9 cellular contexts compared by ENCODE assay signal in the genomic region with DNA sequence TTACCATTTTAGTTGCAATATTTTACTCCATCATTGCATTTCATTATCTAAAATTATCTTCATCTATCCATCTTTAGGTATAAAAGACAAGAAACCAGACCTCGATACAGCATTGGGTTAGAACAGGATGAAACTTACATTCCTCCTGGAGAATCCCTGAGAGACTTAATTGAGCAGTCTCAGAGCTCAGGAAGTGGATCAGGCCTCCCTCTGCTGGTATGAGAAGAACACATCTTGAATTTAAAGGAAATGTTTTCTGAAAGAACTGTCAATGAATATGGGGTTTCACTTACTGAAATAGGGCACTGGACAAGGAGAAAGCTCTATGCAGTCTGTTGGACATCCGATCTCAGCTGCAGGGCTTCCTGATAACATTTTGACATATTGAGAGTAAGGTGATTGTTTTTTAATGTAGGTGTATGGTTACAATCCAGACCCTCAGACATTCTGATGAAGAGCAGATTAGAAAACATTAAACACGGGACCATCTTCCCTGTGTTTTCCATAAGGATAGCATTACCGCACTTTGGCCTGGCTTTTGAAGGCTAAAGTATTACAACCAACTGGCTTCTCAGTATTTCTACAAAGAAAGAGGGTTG.
DNase-seq lines count a peak whose midpoint lies in the region; ATAC-seq and TF ChIP-seq lines count a peak whose summit lies in the region.
"Had no signal": no experiment of that assay in that cellular context is flagged by ENCODE, and none has a peak within 500 bp of the region (broad histone marks: within the 10 kb centered on the region; RNA-seq: fewer than 3 reads in every experiment).

No MANE protein-coding gene starts in this region.

- H3K27ac Mint-ChIP-seq in natural killer cell treated with Interleukin-12 subunit alpha and Interleukin-12 subunit beta and Interleukin-15 and Interleukin-18, amount 100 ng/mL, for 72 hours, result no peak overlapping the region
- no peak overlapping the region for H3K27ac Mint-ChIP-seq in activated CD4-positive, alpha-beta memory T cell treated with anti-CD3 and anti-CD28 coated beads, Interleukin-2, amount 10 ng/mL, durations not matched to agents 7 days and 5 days
- H3K27ac Mint-ChIP-seq: CD4-positive, CD25-positive, alpha-beta regulatory T cell had no signal

- POLR2A ChIA-PET in activated CD4-positive, alpha-beta memory T cell treated with anti-CD3 and anti-CD28 coated beads, Interleukin-2, amount 10 ng/mL, durations not matched to agents 7 days and 5 days (lab: Charles Lee), result no interaction called here

- no peak overlapping the region for H3K4me3 ChIP-seq in mucosa of descending colon

- peaks cover 4 to 5% of the 10 kb centered on the region in 2 donors for H3K4me1 Mint-ChIP-seq in natural killer cell treated with Interleukin-12 subunit alpha and Interleukin-12 subunit beta and Interleukin-15 and Interleukin-18, amount 100 ng/mL, for 72 hours (ENCODE audit: low read depth in 2 of 2)
- H3K4me1 Mint-ChIP-seq in activated CD4-positive, alpha-beta memory T cell treated with anti-CD3 and anti-CD28 coated beads, Interleukin-2, amount 10 ng/mL, durations not matched to agents 7 days and 5 days, result no peaks in the 10 kb centered on the region
- H3K4me1 Mint-ChIP-seq: CD4-positive, CD25-positive, alpha-beta regulatory T cell had no signal

- no peaks in the 10 kb centered on the region for H3K36me3 ChIP-seq in mucosa of descending colon (ENCODE audit: low read depth)

- DNase-seq in NCI-H524 (lab: John Stamatoyannopoulos, UW) (peak; percentile 8 to 53), NCI-H524 treated with DMSO at 0.1 percent for 48 hours (lab: John Stamatoyannopoulos, UW) (no peak), NCI-H82 (lab: John Stamatoyannopoulos, UW) (peak; percentile 74), dermis blood vessel endothelial cell (peak; percentile 74), mucosa of descending colon (peak in 1 of 3 donors; percentile 33)
- no peak for DNase-seq in natural killer cell treated with Interleukin-12 subunit alpha and Interleukin-12 subunit beta and Interleukin-15 and Interleukin-18, amount 100 ng/mL, for 72 hours (ENCODE audit: low spot score)
- DNase-seq in activated CD4-positive, alpha-beta memory T cell treated with anti-CD3 and anti-CD28 coated beads, Interleukin-2, amount 10 ng/mL, durations not matched to agents 7 days and 5 days, result no peak

- H3K9me3 ChIP-seq in mucosa of descending colon, result no peaks in the 10 kb centered on the region

- ATAC-seq in mucosa of descending colon, result peak; percentile 36
- ATAC-seq in esophagus mucosa, result no peak
- ATAC-seq in natural killer cell treated with Interleukin-12 subunit alpha and Interleukin-12 subunit beta and Interleukin-15 and Interleukin-18, amount 100 ng/mL, for 72 hours, result no peak

- no peak for TF ChIP-seq CTCF in mucosa of descending colon (IDR thresholded peaks at IDR 0.05)

- intact Hi-C loops in mucosa of descending colon (cut with DNase I, micrococcal nuclease), result no loop called here

- CTCF ChIA-PET in activated CD4-positive, alpha-beta memory T cell treated with anti-CD3 and anti-CD28 coated beads, Interleukin-2, amount 10 ng/mL, durations not matched to agents 7 days and 5 days (lab: Charles Lee), result interaction anchor here (0.9 kb wide), 1 partner anchor 503 kb away, joined by 3 read pairs; no protein-coding TSS in a partner anchor

- H3K27me3 Mint-ChIP-seq in natural killer cell treated with Interleukin-12 subunit alpha and Interleukin-12 subunit beta and Interleukin-15 and Interleukin-18, amount 100 ng/mL, for 72 hours, result peaks cover 0 to 11% of the 10 kb centered on the region in 2 donors
- peaks cover 2% of the 10 kb centered on the region for H3K27me3 Mint-ChIP-seq in activated CD4-positive, alpha-beta memory T cell treated with anti-CD3 and anti-CD28 coated beads, Interleukin-2, amount 10 ng/mL, durations not matched to agents 7 days and 5 days
- H3K27me3 Mint-ChIP-seq: CD4-positive, CD25-positive, alpha-beta regulatory T cell had no signal

- no peaks in the 10 kb centered on the region for H3K36me3 Mint-ChIP-seq in natural killer cell treated with Interleukin-12 subunit alpha and Interleukin-12 subunit beta and Interleukin-15 and Interleukin-18, amount 100 ng/mL, for 72 hours
- H3K36me3 Mint-ChIP-seq in activated CD4-positive, alpha-beta memory T cell treated with anti-CD3 and anti-CD28 coated beads, Interleukin-2, amount 10 ng/mL, durations not matched to agents 7 days and 5 days (ENCODE audit: low read depth), result no peaks in the 10 kb centered on the region
- H3K36me3 Mint-ChIP-seq: CD4-positive, CD25-positive, alpha-beta regulatory T cell had no signal

- H3K4me3 Mint-ChIP-seq in natural killer cell treated with Interleukin-12 subunit alpha and Interleukin-12 subunit beta and Interleukin-15 and Interleukin-18, amount 100 ng/mL, for 72 hours, result no peak overlapping the region
- H3K4me3 Mint-ChIP-seq in activated CD4-positive, alpha-beta memory T cell treated with anti-CD3 and anti-CD28 coated beads, Interleukin-2, amount 10 ng/mL, durations not matched to agents 7 days and 5 days, result no peak overlapping the region
- H3K4me3 Mint-ChIP-seq: CD4-positive, CD25-positive, alpha-beta regulatory T cell had no signal

- no peaks in the 10 kb centered on the region for H3K4me1 ChIP-seq in mucosa of descending colon (ENCODE audit: low read depth)

- H3K9me3 Mint-ChIP-seq in natural killer cell treated with Interleukin-12 subunit alpha and Interleukin-12 subunit beta and Interleukin-15 and Interleukin-18, amount 100 ng/mL, for 72 hours, result no peaks in the 10 kb centered on the region
- H3K9me3 Mint-ChIP-seq in activated CD4-positive, alpha-beta memory T cell treated with anti-CD3 and anti-CD28 coated beads, Interleukin-2, amount 10 ng/mL, durations not matched to agents 7 days and 5 days, result no peaks in the 10 kb centered on the region

Comparison
In these comparisons a context has a peak if more than half of its experiments do, and no peak if none do; other contexts are left out.
1. DNase-seq: peak in NCI-H524 (2 of 2), NCI-H82 (single experiment) and dermis blood vessel endothelial cell (single experiment); none in NCI-H524 treated with DMSO at 0.1 percent for 48 hours (single experiment), natural killer cell treated with Interleukin-12 subunit alpha and Interleukin-12 subunit beta and Interleukin-15 and Interleukin-18, amount 100 ng/mL, for 72 hours (single experiment) and activated CD4-positive, alpha-beta memory T cell treated with anti-CD3 and anti-CD28 coated beads, Interleukin-2, amount 10 ng/mL, durations not matched to agents 7 days and 5 days (single experiment).